2 cellular contexts compared by ENCODE assay signal in genomic region chr19:7704280-7705060, GRCh38.
A peak's percentile ranks its signal among the peaks of the same experiment; 100 is the strongest.
TF ChIP-seq lines count a peak whose summit lies in the region.

No MANE protein-coding gene starts in this region.

TF ChIP-seq in GM12891, 5 proteins besides CTCF, POLR2A, EP300 and RAD21:
- TF ChIP-seq SPI1 (IDR thresholded peaks at IDR 0.05; ENCODE audit: low read depth, low read length): no peak
- TF ChIP-seq TAF1 (IDR thresholded peaks at IDR 0.05; ENCODE audit: low read depth, low read length): no peak
- TF ChIP-seq POLR2AphosphoS5 (IDR thresholded peaks at IDR 0.05; ENCODE audit: low read depth, low read length): no peak
- TF ChIP-seq POU2F2 (IDR thresholded peaks at IDR 0.05; ENCODE audit: low read depth, low read length): no peak
- TF ChIP-seq PAX5 (IDR thresholded peaks at IDR 0.05; ENCODE audit: insufficient read depth, low read length, severe bottlenecking): no peak

TF ChIP-seq in H1, 55 proteins besides CTCF, POLR2A, EP300 and RAD21:
- TF ChIP-seq YY1 (IDR thresholded peaks at IDR 0.05; ENCODE audit: low read depth, low read length) (no peak), SRF (IDR thresholded peaks at IDR 0.05; ENCODE audit: low read depth, low read length) (no peak), CBX8 (IDR thresholded peaks at IDR 0.05; ENCODE audit: borderline replicate concordance, low read depth, low read length) (no peak), TCF12 (IDR thresholded peaks at IDR 0.05; ENCODE audit: low read depth, low read length) (no peak), POU5F1 (IDR thresholded peaks at IDR 0.05; ENCODE audit: low read depth, low read length) (no peak), KDM1A (IDR thresholded peaks at IDR 0.05; ENCODE audit: borderline replicate concordance, low read length) (peak; percentile 91), HDAC6 (IDR thresholded peaks at IDR 0.05; ENCODE audit: low read depth, low read length) (no peak), SIX5 (IDR thresholded peaks at IDR 0.05; ENCODE audit: low read depth, low read length) (no peak)
